Comparison of ENCODE assay signal across 15 cellular contexts in the genomic region with DNA sequence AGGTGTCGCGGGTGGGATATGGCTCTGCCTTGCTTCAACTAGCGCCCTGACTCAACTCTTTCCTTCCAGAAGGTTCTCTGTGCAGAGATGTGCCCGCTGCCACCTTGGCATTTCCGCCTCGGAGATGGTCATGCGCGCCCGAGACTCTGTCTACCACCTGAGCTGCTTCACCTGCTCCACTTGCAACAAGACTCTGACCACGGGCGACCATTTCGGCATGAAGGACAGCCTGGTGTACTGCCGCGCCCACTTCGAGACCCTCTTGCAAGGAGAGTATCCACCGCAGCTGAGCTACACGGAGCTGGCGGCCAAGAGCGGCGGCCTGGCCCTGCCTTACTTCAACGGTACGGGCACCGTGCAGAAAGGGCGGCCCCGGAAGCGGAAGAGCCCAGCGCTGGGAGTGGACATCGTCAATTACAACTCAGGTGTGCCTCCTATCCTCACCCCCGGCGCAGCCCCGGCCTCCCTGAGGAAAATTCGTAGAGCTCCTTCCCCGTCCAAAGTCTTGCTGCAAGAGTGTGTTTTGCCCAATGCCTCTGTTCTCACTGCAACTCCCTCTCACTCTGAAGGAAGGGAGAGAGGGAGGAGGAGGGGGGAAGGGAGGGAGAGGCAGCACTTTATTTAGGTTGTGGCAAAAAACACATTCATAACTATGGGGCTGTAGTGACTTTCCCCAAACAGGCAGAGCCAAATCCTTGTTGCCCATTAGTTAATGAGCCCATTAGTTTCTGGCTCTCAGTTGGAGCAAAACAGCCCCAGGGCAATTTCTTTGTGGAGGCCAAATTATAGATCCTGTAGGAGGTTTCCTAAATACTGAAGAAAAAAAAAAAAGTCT. TPM values are rescaled to one million over a fixed set of nuclear protein-coding genes. Genes with fewer than 3 reads are reported as not detected.
DNase-seq lines count a peak whose midpoint lies in the region; ATAC-seq and TF ChIP-seq lines count a peak whose summit lies in the region.
"Had no signal": no experiment of that assay in that cellular context is flagged by ENCODE, and none has a peak within 500 bp of the region (broad histone marks: within the 10 kb centered on the region; RNA-seq: fewer than 3 reads in every experiment).

No MANE protein-coding gene starts in this region.

- peaks cover 9 to 51% (median 39%) of the 10 kb centered on the region in 4 donors for H3K4me1 Mint-ChIP-seq in CD4-positive, CD25-positive, alpha-beta regulatory T cell
- H3K4me1 Mint-ChIP-seq in HFFc6 (ENCODE audit: low read depth) (peaks cover 66% of the 10 kb centered on the region), endothelial cell (ENCODE audit: unreplicated experiment) (peaks cover 39% of the 10 kb centered on the region), Caco-2 (ENCODE audit: low read depth, unreplicated experiment) (peaks cover 19% of the 10 kb centered on the region)
- peaks cover 37 to 49% of the 10 kb centered on the region in 2 donors for H3K4me1 Mint-ChIP-seq in natural killer cell treated with Interleukin-12 subunit alpha and Interleukin-12 subunit beta and Interleukin-15 and Interleukin-18, amount 100 ng/mL, for 72 hours (ENCODE audit: low read depth in 2 of 2)

- intact Hi-C loops in Caco-2 (cut with micrococcal nuclease; ENCODE audit: unreplicated experiment) = loop anchor here (5.0 kb wide), 1 partner anchor 136 kb away; no protein-coding TSS in a partner anchor

- in situ Hi-C loops in brain microvascular endothelial cell (cut with HindIII; ENCODE audit: low pct_ligation_motif_present, low sequenced_read_pairs) = no loop called here

- peaks cover 96% of the 10 kb centered on the region for H3K27me3 Mint-ChIP-seq in CD4-positive, CD25-positive, alpha-beta regulatory T cell
- peaks cover 5% of the 10 kb centered on the region for H3K27me3 Mint-ChIP-seq in HFFc6 (ENCODE audit: insufficient read depth)
- H3K27me3 Mint-ChIP-seq in endothelial cell (ENCODE audit: unreplicated experiment) = peaks cover 36% of the 10 kb centered on the region
- H3K27me3 Mint-ChIP-seq in natural killer cell treated with Interleukin-12 subunit alpha and Interleukin-12 subunit beta and Interleukin-15 and Interleukin-18, amount 100 ng/mL, for 72 hours = peaks cover 68 to 90% of the 10 kb centered on the region in 2 donors
- peaks cover 29% of the 10 kb centered on the region for H3K27me3 Mint-ChIP-seq in Caco-2 (ENCODE audit: insufficient read depth, unreplicated experiment)

- BruUV-seq in Caco-2 (replicated peaks; lab: Mats Ljungman, UMichigan) = no TSS peak

- H3K27ac ChIP-seq in CD4-positive, CD25-positive, alpha-beta regulatory T cell (ENCODE audit: insufficient read depth, low read length, poor library complexity, severe bottlenecking) = no peak overlapping the region
- H3K27ac ChIP-seq in brain microvascular endothelial cell (no peak overlapping the region), coronary artery (no peak overlapping the region)
- H3K27ac ChIP-seq: parathyroid adenoma had no signal

- POLR2A ChIA-PET in Caco-2 (lab: Charles Lee) = no interaction called here

- H3K36me3 ChIP-seq in CD4-positive, CD25-positive, alpha-beta regulatory T cell (ENCODE audit: control insufficient read depth, insufficient read depth, low read length) = no peaks in the 10 kb centered on the region
- H3K36me3 ChIP-seq in Caco-2 (ENCODE audit: control insufficient read depth, insufficient read depth, low read length) (no peaks in the 10 kb centered on the region), brain microvascular endothelial cell (replicated peaks) (no peaks in the 10 kb centered on the region)

- DNase-seq in CD4-positive, CD25-positive, alpha-beta regulatory T cell = no peak
- DNase-seq in HFFc6 (no peak), endothelial cell (ENCODE audit: low spot score) (peak; percentile 19), Caco-2 (no peak), brain microvascular endothelial cell (no peak), coronary artery (ENCODE audit: low spot score) (no peak)
- DNase-seq in natural killer cell treated with Interleukin-12 subunit alpha and Interleukin-12 subunit beta and Interleukin-15 and Interleukin-18, amount 100 ng/mL, for 72 hours (ENCODE audit: low spot score) = no peak
- DNase-seq: activated CD4-positive, CD25-positive, alpha-beta regulatory T cell; activated naive CD4-positive, alpha-beta T cell; left ventricle myocardium superior; NCI-H526; SHP77 treated with DMSO at 0.1 percent for 48 hours had no signal

- ATAC-seq in CD4-positive, CD25-positive, alpha-beta regulatory T cell (ENCODE audit: low read depth in 2 of 2) = no peak
- no peak for ATAC-seq in natural killer cell treated with Interleukin-12 subunit alpha and Interleukin-12 subunit beta and Interleukin-15 and Interleukin-18, amount 100 ng/mL, for 72 hours
- ATAC-seq in HG03521 (IDR thresholded peaks at IDR 0.05; ENCODE audit: unreplicated experiment) = no peak
- ATAC-seq: left ventricle myocardium superior had no signal

- no peaks in the 10 kb centered on the region for H3K36me3 Mint-ChIP-seq in CD4-positive, CD25-positive, alpha-beta regulatory T cell
- H3K36me3 Mint-ChIP-seq in HFFc6 (ENCODE audit: low read depth) (peaks cover 80% of the 10 kb centered on the region), endothelial cell (ENCODE audit: low read depth, unreplicated experiment) (peaks cover 4% of the 10 kb centered on the region), Caco-2 (ENCODE audit: insufficient read depth, unreplicated experiment) (no peaks in the 10 kb centered on the region)
- peaks cover 5% of the 10 kb centered on the region for H3K36me3 Mint-ChIP-seq in natural killer cell treated with Interleukin-12 subunit alpha and Interleukin-12 subunit beta and Interleukin-15 and Interleukin-18, amount 100 ng/mL, for 72 hours

- peaks cover 0 to 6% of the 10 kb centered on the region in 2 experiments for H3K9me3 ChIP-seq in CD4-positive, CD25-positive, alpha-beta regulatory T cell (ENCODE audit: control insufficient read depth in 2 of 2, low read length in 2 of 2)
- no peaks in the 10 kb centered on the region for H3K9me3 ChIP-seq in Caco-2

- no peak overlapping the region for H3K4me3 ChIP-seq in CD4-positive, CD25-positive, alpha-beta regulatory T cell (ENCODE audit: low read depth, low read length)
- H3K4me3 ChIP-seq in Caco-2 (ENCODE audit: low read depth, low read length) (no peak overlapping the region), brain microvascular endothelial cell (ENCODE audit: low read depth, low read length) (no peak overlapping the region), coronary artery (no peak overlapping the region)

- peaks cover 46% of the 10 kb centered on the region for H3K4me1 ChIP-seq in CD4-positive, CD25-positive, alpha-beta regulatory T cell (ENCODE audit: control insufficient read depth, insufficient read depth, low read length, poor library complexity, severe bottlenecking)
- 0 out of 2 replicates have a peak, but pooled peaks cover 4% of the 10 kb centered on the region for H3K4me1 ChIP-seq in Caco-2
- H3K4me1 ChIP-seq: parathyroid adenoma had no signal

- H3K27ac Mint-ChIP-seq in CD4-positive, CD25-positive, alpha-beta regulatory T cell = no peak overlapping the region
- peak overlapping the region; percentile 89 for H3K27ac Mint-ChIP-seq in HFFc6
- H3K27ac Mint-ChIP-seq in endothelial cell (ENCODE audit: unreplicated experiment) = no peak overlapping the region
- no peak overlapping the region for H3K27ac Mint-ChIP-seq in natural killer cell treated with Interleukin-12 subunit alpha and Interleukin-12 subunit beta and Interleukin-15 and Interleukin-18, amount 100 ng/mL, for 72 hours
- H3K27ac Mint-ChIP-seq in Caco-2 (ENCODE audit: unreplicated experiment) = no peak overlapping the region

- CTCF ChIA-PET in Caco-2 (lab: Charles Lee) = no interaction called here

- TF ChIP-seq CTCF in HFFc6 (IDR thresholded peaks at IDR 0.05) (no peak), endothelial cell (IDR thresholded peaks at IDR 0.05; ENCODE audit: unreplicated experiment) (no peak), Caco-2 (IDR thresholded peaks at IDR 0.05; ENCODE audit: insufficient read depth in 1 of 2, low read depth in 1 of 2, low read length in 1 of 2, severe bottlenecking in 1 of 2, unreplicated experiment in 1 of 2) (no peak), brain microvascular endothelial cell (IDR thresholded peaks at IDR 0.05; ENCODE audit: low read depth, low read length, missing control alignments) (no peak), coronary artery (IDR thresholded peaks at IDR 0.05) (no peak)

- peak overlapping the region in 3 of 4 donors; percentile 38 to 65 (median 51) for H3K4me3 Mint-ChIP-seq in CD4-positive, CD25-positive, alpha-beta regulatory T cell
- H3K4me3 Mint-ChIP-seq in HFFc6 (peak overlapping the region; percentile 98), endothelial cell (ENCODE audit: unreplicated experiment) (no peak overlapping the region), Caco-2 (ENCODE audit: unreplicated experiment) (no peak overlapping the region)
- H3K4me3 Mint-ChIP-seq in natural killer cell treated with Interleukin-12 subunit alpha and Interleukin-12 subunit beta and Interleukin-15 and Interleukin-18, amount 100 ng/mL, for 72 hours = peak overlapping the region; percentile 87

- peaks cover 60% of the 10 kb centered on the region for H3K27me3 ChIP-seq in CD4-positive, CD25-positive, alpha-beta regulatory T cell (ENCODE audit: control insufficient read depth, insufficient read depth, low read length)
- H3K27me3 ChIP-seq in Caco-2 (replicated peaks; ENCODE audit: control insufficient read depth, insufficient read depth, low read length) (0 out of 2 replicates have a peak, but pooled peaks cover 2% of the 10 kb centered on the region), brain microvascular endothelial cell (replicated peaks) (peaks cover 86% of the 10 kb centered on the region)

- H3K9me3 Mint-ChIP-seq in CD4-positive, CD25-positive, alpha-beta regulatory T cell = peaks cover 0 to 4% (median 0%) of the 10 kb centered on the region in 7 donors
- H3K9me3 Mint-ChIP-seq in HFFc6 (no peaks in the 10 kb centered on the region), endothelial cell (ENCODE audit: unreplicated experiment) (no peaks in the 10 kb centered on the region), Caco-2 (ENCODE audit: unreplicated experiment) (no peaks in the 10 kb centered on the region)
- H3K9me3 Mint-ChIP-seq in natural killer cell treated with Interleukin-12 subunit alpha and Interleukin-12 subunit beta and Interleukin-15 and Interleukin-18, amount 100 ng/mL, for 72 hours = no peaks in the 10 kb centered on the region

RNA-seq across cellular contexts. Expression of gene LHX9, which starts 4.3 kb away (rescaled TPM):
- total RNA-seq in CD4-positive, CD25-positive, alpha-beta regulatory T cell = not detected
- polyA plus RNA-seq in CD4-positive, CD25-positive, alpha-beta regulatory T cell = not detected
- total RNA-seq in HFFc6 (2021; fragmentation: NEBNext Ultra II Directional; extraction: Animal tissue kit (Norgen Biotek cat#: 25700)) = 100 to 1,000 TPM; 126 to 183 (median 174) TPM
- total RNA-seq in endothelial cell (ENCODE audit: unreplicated experiment) = not detected
- total RNA-seq in natural killer cell treated with Interleukin-12 subunit alpha and Interleukin-12 subunit beta and Interleukin-15 and Interleukin-18, amount 100 ng/mL, for 72 hours = under 1 TPM in 1 of 2 donors, not detected in 1; 0.20 TPM
- 0.12 and 0.36 TPM in 2 replicates for total RNA-seq in Caco-2 (2022)
- total RNA-seq: chondrocyte had no signal

RNA-seq across cellular contexts. Expression of gene C1orf53, which starts 19.0 kb away (rescaled TPM):
- not detected for total RNA-seq in CD4-positive, CD25-positive, alpha-beta regulatory T cell
- 1 to 10 TPM in 2 of 4 donors, not detected in 2; 1.2 to 1.4 TPM for polyA plus RNA-seq in CD4-positive, CD25-positive, alpha-beta regulatory T cell
- total RNA-seq in HFFc6 (2021; fragmentation: NEBNext Ultra II Directional; extraction: Animal tissue kit (Norgen Biotek cat#: 25700)) = 10 to 100 TPM; 18.6 to 21.8 (median 19.9) TPM
- total RNA-seq in endothelial cell (ENCODE audit: unreplicated experiment) = 2.4 TPM
- 1 to 10 TPM in 1 of 2 donors, not detected in 1; 1.8 TPM for total RNA-seq in natural killer cell treated with Interleukin-12 subunit alpha and Interleukin-12 subunit beta and Interleukin-15 and Interleukin-18, amount 100 ng/mL, for 72 hours
- 9.4 and 9.9 TPM in 2 replicates for total RNA-seq in Caco-2 (2022)

Comparison
In these comparisons a context has a peak if more than half of its experiments do, and no peak if none do; other contexts are left out.
1. H3K4me3 Mint-ChIP-seq: peak in CD4-positive, CD25-positive, alpha-beta regulatory T cell (3 of 4), HFFc6 (single experiment) and natural killer cell treated with Interleukin-12 subunit alpha and Interleukin-12 subunit beta and Interleukin-15 and Interleukin-18, amount 100 ng/mL, for 72 hours (single experiment); none in endothelial cell (single experiment) and Caco-2 (single experiment).
2. RNA of gene LHX9, which starts 4.3 kb away (total RNA-seq): 126 to 183 TPM in HFFc6; 0.12 to 0.36 TPM in Caco-2, 0.20 TPM in natural killer cell treated with Interleukin-12 subunit alpha and Interleukin-12 subunit beta and Interleukin-15 and Interleukin-18, amount 100 ng/mL, for 72 hours, not detected in endothelial cell (single experiment) and not detected in CD4-positive, CD25-positive, alpha-beta regulatory T cell (single experiment); every median in the first group is over 10 times any median in the second.